28 cellular contexts compared by ENCODE assay signal in the genomic region with DNA sequence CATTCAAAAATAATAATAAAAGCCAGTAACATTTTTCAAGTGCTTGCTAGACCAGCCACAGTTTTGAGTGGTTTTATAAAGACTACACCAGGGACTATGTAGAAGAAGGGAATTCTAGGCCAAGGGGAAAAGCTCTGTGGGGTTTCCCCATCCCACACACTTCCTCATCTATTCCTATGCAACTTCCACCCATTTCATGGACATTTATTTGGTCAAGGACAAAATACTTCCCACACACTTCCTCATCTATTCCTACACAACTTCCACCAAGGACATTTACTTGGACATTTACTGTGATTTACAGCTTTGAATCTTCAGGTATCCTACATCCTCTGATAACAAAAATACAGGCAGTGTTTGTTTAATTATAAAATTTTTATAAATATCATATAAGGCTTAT.
"Had no signal": no experiment of that assay in that cellular context is flagged by ENCODE, and none has a peak within 500 bp of the region (broad histone marks: within the 10 kb centered on the region; RNA-seq: fewer than 3 reads in every experiment).

No MANE protein-coding gene starts in this region.

- H3K36me3 ChIP-seq: adrenal gland, ascending aorta, brain microvascular endothelial cell, breast epithelium, cardiac muscle cell had no signal

- DNase-seq: activated effector memory CD4-positive, alpha-beta T cell treated with anti-CD3 and anti-CD28 coated beads, Interleukin-2, amount 50 U/mL, for 16 hours; activated effector memory CD4-positive, alpha-beta T cell treated with Interleukin-2 at 50 U/mL for 16 hours; activated gamma-delta T cell; activated gamma-delta T cell treated with Interleukin-2 at 50 U/mL for 16 hours; activated naive CD4-positive, alpha-beta T cell; activated naive CD4-positive, alpha-beta T cell treated with anti-CD3 and anti-CD28 coated beads for 36 hours; activated naive CD4-positive, alpha-beta T cell treated with anti-CD3 and anti-CD28 coated beads, Interleukin-2, amount 10 ng/mL, durations not matched to agents 7 days and 5 days; activated naive CD4-positive, alpha-beta T cell treated with anti-CD3 and anti-CD28 coated beads, Interleukin-2, amount 50 U/mL, for 16 hours; activated naive CD4-positive, alpha-beta T cell treated with Interleukin-2 at 50 U/mL for 16 hours; activated naive CD8-positive, alpha-beta T cell treated with anti-CD3 and anti-CD28 coated beads for 36 hours; activated naive CD8-positive, alpha-beta T cell treated with anti-CD3 and anti-CD28 coated beads, Interleukin-2, amount 10 ng/mL, durations not matched to agents 7 days and 5 days; activated naive CD8-positive, alpha-beta T cell treated with anti-CD3 and anti-CD28 coated beads, Interleukin-2, amount 50 U/mL, for 24 hours; activated T-cell treated with anti-CD3 and anti-CD28 coated beads, Interleukin-2, amount 50 U/mL, for 4 hours; activated T-cell treated with anti-CD3 and anti-CD28 coated beads, Interleukin-2, amount 50 U/mL, for 48 hours; activated T-cell treated with anti-CD3 and anti-CD28 coated beads, Interleukin-2, amount 50 U/mL, for 72 hours; adrenal gland; amniotic stem cell; amygdala; anterior cingulate cortex; aorta; body of pancreas; brain microvascular endothelial cell; caudate nucleus; central memory CD4-positive, alpha-beta T cell; cerebellar nuclear complex had no signal

- H3K4me1 ChIP-seq: ascending aorta, body of pancreas, breast epithelium had no signal

- H3K9me3 ChIP-seq: adrenal gland, ascending aorta, body of pancreas, breast epithelium had no signal

- H3K27ac ChIP-seq: adrenal gland, ascending aorta, body of pancreas, brain microvascular endothelial cell, breast epithelium, cardiac muscle cell had no signal

- H3K4me3 ChIP-seq: adrenal gland, ascending aorta, body of pancreas, breast epithelium, cardiac muscle cell had no signal

- H3K27me3 ChIP-seq: adrenal gland, ascending aorta, body of pancreas, brain microvascular endothelial cell, breast epithelium, cardiac muscle cell had no signal
